Comparison of ENCODE assay signal across 25 cellular contexts in the genomic region with DNA sequence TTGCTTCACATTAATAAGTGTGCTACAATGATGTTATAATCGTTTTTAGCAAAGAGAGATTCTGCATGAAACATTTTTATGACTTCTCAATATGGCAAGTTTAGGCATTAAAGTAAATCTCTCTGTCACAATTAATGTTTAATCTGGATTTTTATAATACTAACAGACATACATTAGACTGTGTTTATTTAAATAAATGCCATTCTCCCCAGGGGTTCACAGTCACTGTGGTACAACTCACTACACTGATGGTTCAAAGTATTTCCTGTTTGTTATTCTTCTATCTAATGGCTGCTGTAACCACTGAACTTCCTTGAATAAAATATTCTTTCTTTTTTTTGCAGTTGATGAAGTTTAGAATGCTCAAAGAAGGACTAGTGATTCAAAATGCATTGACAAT. TPM values are rescaled to one million over a fixed set of nuclear protein-coding genes. Genes with fewer than 3 reads are reported as not detected.
DNase-seq lines count a peak whose midpoint lies in the region; ATAC-seq and TF ChIP-seq lines count a peak whose summit lies in the region.
"Had no signal": no experiment of that assay in that cellular context is flagged by ENCODE, and none has a peak within 500 bp of the region (broad histone marks: within the 10 kb centered on the region; RNA-seq: fewer than 3 reads in every experiment).

No MANE protein-coding gene starts in this region.

- DNase-seq in A673 (ENCODE audit: low spot score) (peak; percentile 74), EH (ENCODE audit: low read depth) (peak; percentile 9), NCI-H69 (lab: John Stamatoyannopoulos, UW) (peak; percentile 12), choroid plexus epithelial cell (ENCODE audit: low read depth) (peak; percentile 43), head of caudate nucleus (no peak), ureter (ENCODE audit: low spot score) (no peak), NCI-H345 (lab: John Stamatoyannopoulos, UW) (no peak)
- DNase-seq: ACHN; BE2C; CD4-positive, alpha-beta T cell; CD8-positive, alpha-beta memory T cell; COR-L47; DMS 273 treated with DMSO at 0.1 percent for 48 hours; DMS153; DMS53; DMS79; DND-41; GF-D8 had no signal

- peaks cover 23% of the 10 kb centered on the region for H3K4me1 ChIP-seq in A673 (ENCODE audit: insufficient read depth, low read length, poor library complexity, severe bottlenecking)
- H3K4me1 ChIP-seq: A549, BE2C had no signal

- H3K9me3 ChIP-seq in A673 (ENCODE audit: low read depth, low read length, poor library complexity, severe bottlenecking): no peaks in the 10 kb centered on the region
- H3K9me3 ChIP-seq: A549; BE2C; BLaER1 treated with 17β-estradiol and CSF1 and Interleukin-3, amounts not matched to agents 10 nM and 100 nM had no signal

- BruUV-seq in A673 (replicated peaks; lab: Mats Ljungman, UMichigan): no TSS peak

- POLR2A ChIA-PET in A673 (lab: Charles Lee; ENCODE audit: low non-redundant PET): no interaction called here

- ATAC-seq in GM21381 (IDR thresholded peaks at IDR 0.05; ENCODE audit: unreplicated experiment): no peak
- ATAC-seq: A549 had no signal

- H3K4me3 ChIP-seq in A673 (ENCODE audit: low read depth, low read length, poor library complexity, severe bottlenecking) (no peak overlapping the region), choroid plexus epithelial cell (ENCODE audit: low read depth, low read length) (no peak overlapping the region)
- H3K4me3 ChIP-seq: A549; BLaER1 treated with 17β-estradiol and CSF1 and Interleukin-3, amounts not matched to agents 10 nM and 100 nM had no signal

- TF ChIP-seq CTCF in A673 (conservative IDR thresholded peaks at IDR 0.05; ENCODE audit: low read depth, low read length): no peak
- TF ChIP-seq CTCF in choroid plexus epithelial cell (conservative IDR thresholded peaks at IDR 0.05; ENCODE audit: low read depth, low read length): no peak

- no peak overlapping the region for H3K27ac ChIP-seq in A673 (ENCODE audit: low read depth, low read length, poor library complexity, severe bottlenecking)
- H3K27ac ChIP-seq: 22Rv1; A549; BLaER1 treated with 17β-estradiol and CSF1 and Interleukin-3, amounts not matched to agents 10 nM and 100 nM; C4-2B had no signal

- intact Hi-C loops in A673 (cut with micrococcal nuclease; ENCODE audit: unreplicated experiment) (no loop called here), head of caudate nucleus (cut with DNase I) (no loop called here)

- H3K27me3 ChIP-seq in A673 (replicated peaks; ENCODE audit: insufficient read depth, low read depth, low read length, poor library complexity): no peaks in the 10 kb centered on the region
- H3K27me3 ChIP-seq: BE2C; BLaER1 treated with 17β-estradiol and CSF1 and Interleukin-3, amounts not matched to agents 10 nM and 100 nM had no signal

- no peaks in the 10 kb centered on the region for H3K36me3 ChIP-seq in A673 (ENCODE audit: insufficient read depth, low read length, poor library complexity, severe bottlenecking)
- H3K36me3 ChIP-seq: BE2C; BLaER1 treated with 17β-estradiol and CSF1 and Interleukin-3, amounts not matched to agents 10 nM and 100 nM had no signal

- CTCF ChIA-PET in A673 (lab: Charles Lee): no interaction called here

RNA-seq across cellular contexts. Expression of a gene that starts 59.0 kb away (rescaled TPM):
- total RNA-seq in A673 (2021) (not detected in 2 replicates), ureter (not detected)
- total RNA-seq: A172; CD4-positive, alpha-beta T cell; CD8-positive, alpha-beta memory T cell; Daoy had no signal

Comparison
In these comparisons a context has a peak if more than half of its experiments do, and no peak if none do; other contexts are left out.
1. DNase-seq: peak in A673 (single experiment), EH (single experiment), NCI-H69 (single experiment) and choroid plexus epithelial cell (single experiment); none in head of caudate nucleus (0 of 42), ureter (single experiment) and NCI-H345 (single experiment).